ENCODE assay signal across 17 cellular contexts in the genomic region with DNA sequence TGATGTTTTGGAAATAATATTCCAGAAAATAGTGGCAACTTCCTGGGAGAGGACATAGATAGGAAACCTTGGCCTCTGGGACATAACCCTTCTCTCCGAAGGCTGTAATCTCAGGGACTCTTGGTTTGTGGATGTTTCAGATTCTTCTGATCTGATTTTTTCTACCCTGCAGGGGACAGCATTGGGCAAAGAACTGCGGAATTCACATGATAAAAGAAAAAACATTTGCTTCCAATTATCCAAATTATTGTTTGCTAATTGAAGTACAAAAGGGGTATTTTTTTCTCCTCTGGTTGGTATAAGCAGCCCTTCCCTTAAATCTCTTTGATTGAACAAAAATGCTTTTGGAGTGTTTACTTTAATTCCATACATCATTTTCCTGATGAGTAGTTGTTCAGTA.
DNase-seq lines count a peak whose midpoint lies in the region; ATAC-seq and TF ChIP-seq lines count a peak whose summit lies in the region.
"Had no signal": no experiment of that assay in that cellular context is flagged by ENCODE, and none has a peak within 500 bp of the region (broad histone marks: within the 10 kb centered on the region; RNA-seq: fewer than 3 reads in every experiment).

No MANE protein-coding gene starts in this region.

- no peak overlapping the region for H4K5ac ChIP-seq in mesendoderm (ENCODE audit: low read length)

- intact Hi-C loops in PC-9 (cut with micrococcal nuclease; ENCODE audit: unreplicated experiment): no loop called here

- CTCF ChIA-PET in PC-9 (lab: Charles Lee): no interaction called here

- no peak overlapping the region for H3K56ac ChIP-seq in mesendoderm (ENCODE audit: low read length)

- no peak overlapping the region for H4K8ac ChIP-seq in mesendoderm (ENCODE audit: low read depth, low read length)

- no peak overlapping the region for H3K18ac ChIP-seq in mesendoderm (ENCODE audit: low read length)

- H3K4ac ChIP-seq in mesendoderm (ENCODE audit: low read depth, low read length): no peak overlapping the region

- H4K20me1 ChIP-seq in PC-9 (ENCODE audit: insufficient read depth): no peaks in the 10 kb centered on the region

- H2BK15ac ChIP-seq in mesendoderm (replicated peaks; ENCODE audit: low read depth): no peak overlapping the region

- H3K9me2 ChIP-seq in PC-9 (ENCODE audit: insufficient read depth): no peaks in the 10 kb centered on the region

- DNase-seq in AG09309 (ENCODE audit: low read depth): no peak
- DNase-seq in LNCaP clone FGC (ENCODE audit: low read depth): no peak
- peak; percentile 50 for DNase-seq in adipocyte (ENCODE audit: low read depth)
- DNase-seq in mesendoderm: peak; percentile 21
- DNase-seq in T1000 (lab: John Stamatoyannopoulos, UW): no peak
- no peak for DNase-seq in PC-9
- DNase-seq in SKM-1 (lab: John Stamatoyannopoulos, UW; ENCODE audit: unreplicated experiment): no peak
- DNase-seq: activated naive CD4-positive, alpha-beta T cell treated with anti-CD3 and anti-CD28 coated beads for 36 hours; DMS153; immature natural killer cell; IMR-90; NCI-H510A; stimulated activated CD4-positive, alpha-beta T cell treated with anti-CD3 and anti-CD28 coated beads, Interleukin-1b, Interleukin-23, amount 100 ng/mL, for 48 hours had no signal

- no peak for ATAC-seq in activated CD4-positive, CD25-positive, alpha-beta regulatory T cell treated with anti-CD3 and anti-CD28 coated beads, Interleukin-2, amount 50 U/mL, for 24 hours

- no peak overlapping the region for H3K4me2 ChIP-seq in mesendoderm (ENCODE audit: low read length)
- H3K4me2 ChIP-seq in PC-9: no peak overlapping the region

- H3K4me1 ChIP-seq in adipocyte (ENCODE audit: control insufficient read depth, insufficient read depth, low read length): no peaks in the 10 kb centered on the region
- no peaks in the 10 kb centered on the region for H3K4me1 ChIP-seq in mesendoderm (ENCODE audit: control insufficient read depth, low read depth, low read length)
- no peaks in the 10 kb centered on the region for H3K4me1 ChIP-seq in PC-9 (replicated peaks; ENCODE audit: insufficient read depth)
- H3K4me1 ChIP-seq: suprapubic skin had no signal

- H3F3A ChIP-seq in PC-9 (ENCODE audit: insufficient read depth, low read depth): no peaks in the 10 kb centered on the region

- H2BK5ac ChIP-seq in mesendoderm (ENCODE audit: low read length): no peak overlapping the region

- H3K9me3 ChIP-seq in adipocyte (ENCODE audit: control insufficient read depth, low read length) (peaks cover 4% of the 10 kb centered on the region), PC-9 (ENCODE audit: insufficient read depth, low read depth) (no peaks in the 10 kb centered on the region)
- H3K9me3 ChIP-seq: suprapubic skin had no signal

- H2AFZ ChIP-seq in PC-9: no peak overlapping the region

- H3K27me3 ChIP-seq in adipocyte (replicated peaks; ENCODE audit: control insufficient read depth, insufficient read depth, low read length) (peaks cover 28% of the 10 kb centered on the region), mesendoderm (ENCODE audit: insufficient read depth, low read length, poor library complexity) (no peaks in the 10 kb centered on the region), PC-9 (ENCODE audit: insufficient read depth, low read depth) (no peaks in the 10 kb centered on the region)
- H3K27me3 ChIP-seq: cardiac muscle cell, suprapubic skin had no signal

- H3K79me2 ChIP-seq in mesendoderm (ENCODE audit: control insufficient read depth, insufficient read depth, low read length) (no peaks in the 10 kb centered on the region), PC-9 (ENCODE audit: low read depth) (no peaks in the 10 kb centered on the region)

- H3K9ac ChIP-seq in adipocyte (ENCODE audit: low read length) (no peak overlapping the region), mesendoderm (ENCODE audit: low read length) (no peak overlapping the region)

- no peaks in the 10 kb centered on the region for H3K79me1 ChIP-seq in mesendoderm (ENCODE audit: low read length)

- no peak overlapping the region for H3K27ac ChIP-seq in mesendoderm (ENCODE audit: low read depth, low read length)
- H3K27ac ChIP-seq in PC-9: no peak overlapping the region
- H3K27ac ChIP-seq: cardiac muscle cell, suprapubic skin had no signal

- H3K36me3 ChIP-seq in adipocyte (ENCODE audit: control insufficient read depth, insufficient read depth, low read length, severe bottlenecking): no peaks in the 10 kb centered on the region
- no peaks in the 10 kb centered on the region for H3K36me3 ChIP-seq in mesendoderm (ENCODE audit: control insufficient read depth, insufficient read depth, low read length)
- H3K36me3 ChIP-seq in PC-9 (ENCODE audit: low read depth): no peaks in the 10 kb centered on the region
- H3K36me3 ChIP-seq: cardiac muscle cell, suprapubic skin had no signal

- WGBS in mesendoderm (ENCODE audit: extremely low coverage, insufficient coverage, low lambda C conversion rate): no CpG with 5 or more reads among the region's 2 CpGs

- no peak overlapping the region for H3K23ac ChIP-seq in mesendoderm (ENCODE audit: low read length)

- no peak overlapping the region for H2BK120ac ChIP-seq in mesendoderm (ENCODE audit: low read depth, low read length)

- TF ChIP-seq CTCF in AG09309 (IDR thresholded peaks at IDR 0.05; ENCODE audit: control insufficient read depth, insufficient read depth, low read depth, low read length, missing control alignments) (peak; percentile 51), LNCaP clone FGC (IDR thresholded peaks at IDR 0.05; ENCODE audit: control insufficient read depth, extremely low read depth, insufficient read depth) (peak; percentile 25; the same call in 1 of the 2 replicates), PC-9 (conservative IDR thresholded peaks at IDR 0.05) (no peak; the same call in 1 of the 2 replicates)

- no TSS peak for BruUV-seq in PC-9 (replicated peaks; lab: Mats Ljungman, UMichigan)

- POLR2A ChIA-PET in PC-9 (lab: Charles Lee; ENCODE audit: unreplicated experiment): no interaction called here

- no peak overlapping the region for H2AK5ac ChIP-seq in mesendoderm (ENCODE audit: low read length)

- H3K4me3 ChIP-seq in AG09309 (ENCODE audit: control insufficient read depth, low read depth, low read length) (no peak overlapping the region), LNCaP clone FGC (ENCODE audit: low read depth, low read length) (no peak overlapping the region), adipocyte (ENCODE audit: low read length) (no peak overlapping the region), mesendoderm (ENCODE audit: low read length) (no peak overlapping the region), PC-9 (no peak overlapping the region)
- H3K4me3 ChIP-seq: cardiac muscle cell, lung, suprapubic skin had no signal

Comparison
In these comparisons a context has a peak if more than half of its experiments do, and no peak if none do; other contexts are left out.
1. DNase-seq: peak in adipocyte (single experiment) and mesendoderm (single experiment); none in AG09309 (single experiment), LNCaP clone FGC (single experiment), T1000 (single experiment), PC-9 (0 of 2) and SKM-1 (single experiment).